ENCODE assay signal across 1 cellular context in the genomic region with DNA sequence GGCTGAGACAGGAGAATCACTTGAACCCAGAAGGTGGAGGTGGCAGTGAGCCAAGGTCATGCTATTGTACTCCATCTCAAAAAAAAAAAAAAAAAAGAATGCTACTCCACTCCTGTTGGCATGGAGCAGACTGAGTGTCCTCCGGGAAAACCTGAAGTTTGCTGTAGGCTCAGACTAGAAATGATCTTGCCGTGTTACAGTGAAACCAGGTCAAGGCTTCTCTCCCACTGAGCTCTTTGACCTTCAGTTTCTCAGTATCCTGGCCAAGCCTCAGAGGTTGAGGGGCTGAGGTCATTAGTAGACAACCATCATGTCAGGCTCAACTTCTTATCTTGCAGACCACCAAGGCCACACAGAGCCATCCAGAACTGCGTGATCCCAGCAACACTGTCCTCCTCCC.
TF ChIP-seq lines count a peak whose summit lies in the region.

No MANE protein-coding gene starts in this region.

TF ChIP-seq in H1, 55 proteins besides CTCF, POLR2A, EP300 and RAD21:
- TF ChIP-seq BCL11A (IDR thresholded peaks at IDR 0.05; ENCODE audit: low read depth in 2 of 2, low read length in 2 of 2) (no peak), ATF3 (IDR thresholded peaks at IDR 0.05; ENCODE audit: insufficient read depth, low read depth, low read length) (no peak), POLR2AphosphoS5 (IDR thresholded peaks at IDR 0.05; ENCODE audit: low read depth, low read length) (no peak), POU5F1 (IDR thresholded peaks at IDR 0.05; ENCODE audit: low read depth, low read length) (no peak)
TF ChIP-seq in H1: peak in this region for 0.
